In genomic region chr7:158056761-158057160, GRCh38 we compare ENCODE assay signal across 28 cellular contexts.
"Had no signal": no experiment of that assay in that cellular context is flagged by ENCODE, and none has a peak within 500 bp of the region (broad histone marks: within the 10 kb centered on the region; RNA-seq: fewer than 3 reads in every experiment).

No MANE protein-coding gene starts in this region.

- H3K36me3 Mint-ChIP-seq: immature natural killer cell; naive thymus-derived CD4-positive, alpha-beta T cell; neural progenitor cell; stimulated activated effector memory CD8-positive, alpha-beta T cell treated with anti-CD3 and anti-CD28 coated beads, Interleukin-12 subunit alpha, Interleukin-12 subunit beta, amount 100 ng/mL, for 72 hours had no signal

- H3K9me3 Mint-ChIP-seq: central memory CD8-positive, alpha-beta T cell; immature natural killer cell; stimulated activated effector memory CD8-positive, alpha-beta T cell treated with anti-CD3 and anti-CD28 coated beads, Interleukin-12 subunit alpha, Interleukin-12 subunit beta, amount 100 ng/mL, for 72 hours had no signal

- DNase-seq: dermis blood vessel endothelial cell; effector memory CD4-positive, alpha-beta T cell; foreskin keratinocyte; glutamatergic neuron; hypothalamus; immature natural killer cell; islet precursor cell; kidney glomerular epithelial cell; mesenchymal stem cell; midbrain; naive thymus-derived CD4-positive, alpha-beta T cell; nucleus accumbens; psoas muscle; small intestine; stimulated activated CD4-positive, alpha-beta T cell treated with anti-CD3 and anti-CD28 coated beads, Interleukin-2, amount 100 ng/mL, for 24 hours; stimulated activated CD4-positive, alpha-beta T cell treated with anti-CD3 and anti-CD28 coated beads, Interleukin-4, amount 100 ng/mL, for 24 hours; stimulated activated naive CD4-positive, alpha-beta T cell treated with Interleukin-2 at 50 U/mL for 16 hours; stomach; thyroid gland; trophoblast cell had no signal

- H3K4me1 Mint-ChIP-seq: central memory CD8-positive, alpha-beta T cell; immature natural killer cell; naive thymus-derived CD4-positive, alpha-beta T cell; nephron; stimulated activated effector memory CD8-positive, alpha-beta T cell treated with anti-CD3 and anti-CD28 coated beads, Interleukin-12 subunit alpha, Interleukin-12 subunit beta, amount 100 ng/mL, for 72 hours had no signal

- H3K27ac Mint-ChIP-seq: immature natural killer cell; naive thymus-derived CD4-positive, alpha-beta T cell; nephron; neural progenitor cell; stimulated activated effector memory CD8-positive, alpha-beta T cell treated with anti-CD3 and anti-CD28 coated beads, Interleukin-12 subunit alpha, Interleukin-12 subunit beta, amount 100 ng/mL, for 72 hours had no signal

- H3K9me3 ChIP-seq: gastroesophageal sphincter, psoas muscle, thyroid gland had no signal

- H3K36me3 ChIP-seq: esophagus muscularis mucosa, gastroesophageal sphincter, neural progenitor cell, stomach, thyroid gland had no signal

- H3K4me1 ChIP-seq: esophagus muscularis mucosa, foreskin keratinocyte, gastroesophageal sphincter, psoas muscle, stomach, thyroid gland had no signal

- H3K4me3 ChIP-seq: coronary artery, esophagus muscularis mucosa, gastroesophageal sphincter, neural progenitor cell, psoas muscle, stomach, thyroid gland had no signal

- H3K4me3 Mint-ChIP-seq: central memory CD8-positive, alpha-beta T cell; immature natural killer cell; naive thymus-derived CD4-positive, alpha-beta T cell; nephron; neural progenitor cell; stimulated activated effector memory CD8-positive, alpha-beta T cell treated with anti-CD3 and anti-CD28 coated beads, Interleukin-12 subunit alpha, Interleukin-12 subunit beta, amount 100 ng/mL, for 72 hours had no signal

- ATAC-seq: foreskin keratinocyte; gastroesophageal sphincter; naive thymus-derived CD4-positive, alpha-beta T cell; psoas muscle; right cardiac atrium; stimulated activated effector memory CD8-positive, alpha-beta T cell treated with anti-CD3 and anti-CD28 coated beads, Interleukin-12 subunit alpha, Interleukin-12 subunit beta, amount 100 ng/mL, for 72 hours had no signal

- H3K27ac ChIP-seq: coronary artery, esophagus muscularis mucosa, foreskin keratinocyte, gastroesophageal sphincter, neural progenitor cell, psoas muscle, stomach, thyroid gland had no signal

- H3K27me3 Mint-ChIP-seq: central memory CD8-positive, alpha-beta T cell; naive thymus-derived CD4-positive, alpha-beta T cell had no signal

- H3K27me3 ChIP-seq: foreskin keratinocyte, neural progenitor cell, thyroid gland had no signal
